Comparison of ENCODE assay signal across 1 cellular context in the genomic region with DNA sequence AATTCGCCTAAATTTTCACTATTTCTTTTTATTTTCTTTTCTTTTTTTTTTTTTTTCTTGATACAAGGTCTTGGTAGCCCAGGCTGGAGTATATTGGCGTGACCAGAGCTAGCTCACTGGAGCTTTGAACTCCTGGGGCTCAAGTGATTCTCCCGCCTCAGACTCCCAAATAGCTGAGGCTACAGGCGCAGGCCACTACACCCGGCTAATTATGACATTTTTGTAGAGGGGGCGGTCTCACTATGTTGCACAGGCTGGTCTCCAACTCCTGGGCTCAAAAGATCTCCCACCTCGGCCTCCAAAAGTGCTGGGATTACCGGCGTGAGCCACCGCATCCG.
A peak's percentile ranks its signal among the peaks of the same experiment; 100 is the strongest.
TF ChIP-seq lines count a peak whose summit lies in the region.

No MANE protein-coding gene starts in this region.

TF ChIP-seq in K562, 482 proteins besides CTCF, POLR2A, EP300 and RAD21:
- TF ChIP-seq, protein P1, sequence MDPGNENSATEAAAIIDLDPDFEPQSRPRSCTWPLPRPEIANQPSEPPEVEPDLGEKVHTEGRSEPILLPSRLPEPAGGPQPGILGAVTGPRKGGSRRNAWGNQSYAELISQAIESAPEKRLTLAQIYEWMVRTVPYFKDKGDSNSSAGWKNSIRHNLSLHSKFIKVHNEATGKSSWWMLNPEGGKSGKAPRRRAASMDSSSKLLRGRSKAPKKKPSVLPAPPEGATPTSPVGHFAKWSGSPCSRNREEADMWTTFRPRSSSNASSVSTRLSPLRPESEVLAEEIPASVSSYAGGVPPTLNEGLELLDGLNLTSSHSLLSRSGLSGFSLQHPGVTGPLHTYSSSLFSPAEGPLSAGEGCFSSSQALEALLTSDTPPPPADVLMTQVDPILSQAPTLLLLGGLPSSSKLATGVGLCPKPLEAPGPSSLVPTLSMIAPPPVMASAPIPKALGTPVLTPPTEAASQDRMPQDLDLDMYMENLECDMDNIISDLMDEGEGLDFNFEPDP (CRISPR knock-in tag; IDR thresholded peaks at IDR 0.05), result no peak
- 0 out of 2 replicates have a peak, but pooled peaks have one; percentile 1 for TF ChIP-seq ZNF316 (IDR thresholded peaks at IDR 0.05)
- TF ChIP-seq, protein P2, sequence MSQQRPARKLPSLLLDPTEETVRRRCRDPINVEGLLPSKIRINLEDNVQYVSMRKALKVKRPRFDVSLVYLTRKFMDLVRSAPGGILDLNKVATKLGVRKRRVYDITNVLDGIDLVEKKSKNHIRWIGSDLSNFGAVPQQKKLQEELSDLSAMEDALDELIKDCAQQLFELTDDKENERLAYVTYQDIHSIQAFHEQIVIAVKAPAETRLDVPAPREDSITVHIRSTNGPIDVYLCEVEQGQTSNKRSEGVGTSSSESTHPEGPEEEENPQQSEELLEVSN (IDR thresholded peaks at IDR 0.05; ENCODE audit: borderline replicate concordance in 1 of 2, extremely low read depth in 1 of 2, insufficient read depth in 1 of 2, insufficient read length in 1 of 2, low read depth in 1 of 2, low read length in 1 of 2, poor library complexity in 1 of 2, severe bottlenecking in 1 of 2), result peak in 1 of 2 experiments; percentile 38
